In genomic region chr4:38728651-38729141, GRCh38 we compare ENCODE assay signal across 9 cellular contexts. TPM values are rescaled to one million over a fixed set of nuclear protein-coding genes. Genes with fewer than 3 reads are reported as not detected.
DNase-seq lines count a peak whose midpoint lies in the region; ATAC-seq and TF ChIP-seq lines count a peak whose summit lies in the region.
"Had no signal": no experiment of that assay in that cellular context is flagged by ENCODE, and none has a peak within 500 bp of the region (broad histone marks: within the 10 kb centered on the region; RNA-seq: fewer than 3 reads in every experiment).

No MANE protein-coding gene starts in this region.

- TF ChIP-seq POLR2A in breast epithelium (IDR thresholded peaks at IDR 0.05), result no peak

- intact Hi-C loops in breast epithelium (cut with DNase I; ENCODE audit: low total_unique reads), result no loop called here

- H3K4me3 ChIP-seq in breast epithelium, result no peak overlapping the region
- no peak overlapping the region for H3K4me3 ChIP-seq in mucosa of rectum (ENCODE audit: low read length in 2 of 2)
- H3K4me3 ChIP-seq: right lobe of liver had no signal

- DNase-seq in NCI-H2107 (lab: John Stamatoyannopoulos, UW) (peak; percentile 26), breast epithelium (ENCODE audit: low spot score in 2 of 2) (peak in 1 of 2 donors; percentile 63)
- no peak for DNase-seq in central memory CD4-positive, alpha-beta T cell
- DNase-seq: right lobe of liver had no signal

- TF ChIP-seq CTCF in GM12872 (IDR thresholded peaks at IDR 0.05; ENCODE audit: insufficient read depth, low read depth, low read length), result 0 out of 3 replicates have a peak, but pooled peaks have one; percentile 9
- no peak for TF ChIP-seq CTCF in breast epithelium (IDR thresholded peaks at IDR 0.05)

- H3K9me3 ChIP-seq in breast epithelium (no peaks in the 10 kb centered on the region), mucosa of rectum (ENCODE audit: control insufficient read depth in 2 of 2, low read length in 2 of 2) (no peaks in the 10 kb centered on the region)
- H3K9me3 ChIP-seq: right lobe of liver had no signal

- H3K36me3 ChIP-seq in breast epithelium (no peaks in the 10 kb centered on the region), mucosa of rectum (ENCODE audit: control insufficient read depth in 2 of 2, insufficient read depth in 2 of 2, low read length in 2 of 2) (no peaks in the 10 kb centered on the region)
- H3K36me3 ChIP-seq: right lobe of liver had no signal

- peaks cover 0 to 6% of the 10 kb centered on the region in 2 donors for H3K4me1 ChIP-seq in breast epithelium
- H3K4me1 ChIP-seq in mucosa of rectum (ENCODE audit: control insufficient read depth in 2 of 2, insufficient read depth in 2 of 2, low read length in 2 of 2), result peaks cover 21 to 31% of the 10 kb centered on the region in 2 donors

- H3K27ac ChIP-seq in breast epithelium (peak overlapping the region; percentile 23 to 67), mucosa of rectum (ENCODE audit: low read depth in 2 of 2, low read length in 2 of 2) (peak overlapping the region; percentile 83 to 89)
- H3K27ac ChIP-seq: right lobe of liver had no signal

- ATAC-seq in GM21528 (IDR thresholded peaks at IDR 0.05; ENCODE audit: low FRiP score, unreplicated experiment) (no peak), GM21529 (IDR thresholded peaks at IDR 0.05; ENCODE audit: unreplicated experiment) (no peak), HG02610 (IDR thresholded peaks at IDR 0.05; ENCODE audit: unreplicated experiment) (no peak)

- H3K27me3 ChIP-seq in breast epithelium (no peaks in the 10 kb centered on the region), mucosa of rectum (ENCODE audit: control insufficient read depth in 2 of 2, insufficient read depth in 2 of 2, low read length in 2 of 2) (no peaks in the 10 kb centered on the region)
- H3K27me3 ChIP-seq: right lobe of liver had no signal

- peak overlapping the region; percentile 5 to 61 for H3K9ac ChIP-seq in mucosa of rectum (ENCODE audit: low read depth in 1 of 2, low read length in 2 of 2)

RNA-seq across cellular contexts. Expression of gene TLR10, which starts 54.1 kb away (rescaled TPM):
- 1 to 10 TPM in 2 of 3 donors, under 1 TPM in 1; 0.48 to 1.3 (median 1.3) TPM for total RNA-seq in breast epithelium
